In the genomic region with DNA sequence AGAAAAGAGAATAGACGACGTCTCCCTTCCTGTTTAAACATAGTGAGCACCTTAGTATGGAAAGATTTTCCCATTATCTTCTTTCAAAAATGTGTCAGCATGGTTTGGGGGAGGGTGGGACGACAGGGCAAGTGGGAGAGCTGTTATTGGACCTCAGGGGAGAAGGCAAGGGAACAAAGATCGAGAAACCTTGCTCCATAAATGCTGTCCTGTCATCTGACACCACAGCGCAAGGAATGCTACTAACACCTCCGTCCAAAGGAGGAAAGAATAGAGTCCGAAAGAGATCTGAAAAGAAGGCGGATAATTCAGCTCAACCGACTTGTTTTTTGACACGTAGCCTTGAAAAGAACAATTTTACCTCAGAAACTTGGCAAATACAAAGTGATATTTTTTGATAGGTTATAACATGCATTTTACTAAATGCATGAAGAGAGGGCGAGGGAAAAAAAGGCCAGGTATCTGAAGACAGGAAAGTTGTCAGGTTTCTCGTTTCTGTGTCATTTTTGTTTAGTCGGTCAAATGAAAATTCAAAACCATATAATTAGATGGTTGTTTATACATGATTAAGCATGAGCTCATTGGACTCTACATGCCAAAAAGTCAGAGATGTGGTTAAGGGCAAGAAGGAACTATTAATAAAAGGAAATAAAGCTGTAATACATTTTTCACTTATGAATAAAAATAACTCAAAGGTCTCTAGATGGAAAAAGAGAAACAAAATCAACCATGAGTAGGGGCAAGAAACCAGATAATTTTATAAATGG, we compare ENCODE assay signal across 13 cellular contexts.
A peak's percentile ranks its signal among the peaks of the same experiment; 100 is the strongest.
DNase-seq lines count a peak whose midpoint lies in the region; ATAC-seq and TF ChIP-seq lines count a peak whose summit lies in the region.
"Had no signal": no experiment of that assay in that cellular context is flagged by ENCODE, and none has a peak within 500 bp of the region (broad histone marks: within the 10 kb centered on the region; RNA-seq: fewer than 3 reads in every experiment).

No MANE protein-coding gene starts in this region.

- H3K4me3 Mint-ChIP-seq in effector memory CD8-positive, alpha-beta T cell = no peak overlapping the region
- H3K4me3 Mint-ChIP-seq: T-cell had no signal

- TF ChIP-seq CTCF in astrocyte of the cerebellum (IDR thresholded peaks at IDR 0.05; ENCODE audit: low read depth, low read length, missing control alignments) = no peak

- no peak for ATAC-seq in effector memory CD8-positive, alpha-beta T cell (replicated peaks)
- ATAC-seq: activated naive CD4-positive, alpha-beta T cell treated with anti-CD3 and anti-CD28 coated beads, Interleukin-2, amount 50 U/mL, for 72 hours; T-cell had no signal

- H3K27ac Mint-ChIP-seq in effector memory CD8-positive, alpha-beta T cell = no peak overlapping the region
- H3K27ac Mint-ChIP-seq: activated naive CD4-positive, alpha-beta T cell treated with anti-CD3 and anti-CD28 coated beads, Interleukin-2, amount 50 U/mL, for 72 hours; T-cell had no signal

- no peaks in the 10 kb centered on the region for H3K36me3 Mint-ChIP-seq in effector memory CD8-positive, alpha-beta T cell (ENCODE audit: insufficient read depth)
- H3K36me3 Mint-ChIP-seq: activated naive CD4-positive, alpha-beta T cell treated with anti-CD3 and anti-CD28 coated beads, Interleukin-2, amount 50 U/mL, for 72 hours; T-cell had no signal

- H3K9me3 Mint-ChIP-seq in effector memory CD8-positive, alpha-beta T cell = no peaks in the 10 kb centered on the region
- H3K9me3 Mint-ChIP-seq: activated naive CD4-positive, alpha-beta T cell treated with anti-CD3 and anti-CD28 coated beads, Interleukin-2, amount 50 U/mL, for 72 hours; T-cell had no signal

- H3K4me1 Mint-ChIP-seq in effector memory CD8-positive, alpha-beta T cell (ENCODE audit: low read depth in 2 of 2) = no peaks in the 10 kb centered on the region
- H3K4me1 Mint-ChIP-seq: T-cell had no signal

- DNase-seq in NCI-H748 (lab: John Stamatoyannopoulos, UW; ENCODE audit: unreplicated experiment) = peak; percentile 40
- DNase-seq in NCI-H748 treated with DMSO at 0.1 percent for 48 hours (lab: John Stamatoyannopoulos, UW) = no peak
- DNase-seq in astrocyte of the cerebellum (ENCODE audit: low read depth) = peak; percentile 57
- peak; percentile 53 for DNase-seq in iPS-NIHi11 (ENCODE audit: low spot score)
- peak; percentile 72 for DNase-seq in stromal cell of bone marrow (ENCODE audit: low read depth)
- no peak for DNase-seq in effector memory CD8-positive, alpha-beta T cell
- DNase-seq in Ammon's horn (ENCODE audit: low spot score) = no peak
- no peak for DNase-seq in NCI-H82 treated with DMSO at 0.1 percent for 48 hours (lab: John Stamatoyannopoulos, UW; ENCODE audit: unreplicated experiment)
- DNase-seq: DND-41, NCI-H510A, retina, T-cell had no signal

- H3K27me3 Mint-ChIP-seq in effector memory CD8-positive, alpha-beta T cell = peaks cover 13 to 33% of the 10 kb centered on the region in 2 donors

- in situ Hi-C loops in astrocyte of the cerebellum (cut with HindIII; ENCODE audit: low sequenced_read_pairs) = no loop called here

- H3K4me3 ChIP-seq in astrocyte of the cerebellum (ENCODE audit: low read depth, low read length) = no peak overlapping the region

Comparison
In these comparisons a context has a peak if more than half of its experiments do, and no peak if none do; other contexts are left out.
1. DNase-seq: peak in NCI-H748 (single experiment), astrocyte of the cerebellum (single experiment), iPS-NIHi11 (single experiment) and stromal cell of bone marrow (single experiment); none in NCI-H748 treated with DMSO at 0.1 percent for 48 hours (single experiment), effector memory CD8-positive, alpha-beta T cell (0 of 3), Ammon's horn (single experiment) and NCI-H82 treated with DMSO at 0.1 percent for 48 hours (single experiment).